ENCODE assay signal across 1 cellular context in the genomic region with DNA sequence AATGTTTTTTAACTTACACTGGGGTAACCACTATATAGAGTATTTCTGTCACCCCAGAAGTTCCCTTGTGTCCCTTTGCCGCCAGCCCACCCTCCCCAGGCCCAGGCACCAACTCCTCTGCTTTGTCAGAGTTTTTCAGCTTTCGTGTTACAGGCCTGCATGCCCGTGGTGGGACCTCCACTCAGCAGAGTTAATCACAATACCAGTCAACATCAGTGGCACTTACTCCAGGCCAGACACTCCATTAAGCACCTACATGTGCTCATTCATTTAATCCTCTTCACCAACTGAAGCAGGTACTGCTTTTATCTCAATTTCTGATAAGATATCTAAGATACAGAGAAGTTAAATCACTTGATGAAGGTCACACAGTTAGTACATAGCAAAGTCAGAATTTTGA.
TF ChIP-seq lines count a peak whose summit lies in the region.

No MANE protein-coding gene starts in this region.

TF ChIP-seq in HCT116, 20 proteins besides CTCF, POLR2A, EP300 and RAD21:
- TF ChIP-seq YY1 (IDR thresholded peaks at IDR 0.05; ENCODE audit: extremely low read depth, insufficient replicate concordance, low read depth, low read length) (no peak), POLR2AphosphoS5 (IDR thresholded peaks at IDR 0.05; ENCODE audit: low read depth, low read length) (no peak), SRF (IDR thresholded peaks at IDR 0.05; ENCODE audit: low read depth) (no peak), TCF7L2 (IDR thresholded peaks at IDR 0.05; ENCODE audit: borderline replicate concordance, extremely low read depth, insufficient read depth, insufficient read length) (no peak), EZH2phosphoT487 (IDR thresholded peaks at IDR 0.05; ENCODE audit: borderline replicate concordance) (no peak), EZH2 (IDR thresholded peaks at IDR 0.05) (no peak), SIN3A (IDR thresholded peaks at IDR 0.05; ENCODE audit: low read depth) (no peak), SP1 (IDR thresholded peaks at IDR 0.05; ENCODE audit: low read depth) (no peak), ZFX (IDR thresholded peaks at IDR 0.05) (no peak), CBX3 (IDR thresholded peaks at IDR 0.05; ENCODE audit: low read depth) (no peak), CEBPB (IDR thresholded peaks at IDR 0.05; ENCODE audit: low read depth) (no peak), FOSL1 (IDR thresholded peaks at IDR 0.05; ENCODE audit: low read depth) (no peak), JUND (IDR thresholded peaks at IDR 0.05) (no peak), EGR1 (IDR thresholded peaks at IDR 0.05; ENCODE audit: low read depth) (no peak), ELF1 (IDR thresholded peaks at IDR 0.05; ENCODE audit: borderline replicate concordance, low read depth) (no peak), ZNF274 (IDR thresholded peaks at IDR 0.05; ENCODE audit: low read depth, low read length) (no peak)
- TF ChIP-seq, protein P1, sequence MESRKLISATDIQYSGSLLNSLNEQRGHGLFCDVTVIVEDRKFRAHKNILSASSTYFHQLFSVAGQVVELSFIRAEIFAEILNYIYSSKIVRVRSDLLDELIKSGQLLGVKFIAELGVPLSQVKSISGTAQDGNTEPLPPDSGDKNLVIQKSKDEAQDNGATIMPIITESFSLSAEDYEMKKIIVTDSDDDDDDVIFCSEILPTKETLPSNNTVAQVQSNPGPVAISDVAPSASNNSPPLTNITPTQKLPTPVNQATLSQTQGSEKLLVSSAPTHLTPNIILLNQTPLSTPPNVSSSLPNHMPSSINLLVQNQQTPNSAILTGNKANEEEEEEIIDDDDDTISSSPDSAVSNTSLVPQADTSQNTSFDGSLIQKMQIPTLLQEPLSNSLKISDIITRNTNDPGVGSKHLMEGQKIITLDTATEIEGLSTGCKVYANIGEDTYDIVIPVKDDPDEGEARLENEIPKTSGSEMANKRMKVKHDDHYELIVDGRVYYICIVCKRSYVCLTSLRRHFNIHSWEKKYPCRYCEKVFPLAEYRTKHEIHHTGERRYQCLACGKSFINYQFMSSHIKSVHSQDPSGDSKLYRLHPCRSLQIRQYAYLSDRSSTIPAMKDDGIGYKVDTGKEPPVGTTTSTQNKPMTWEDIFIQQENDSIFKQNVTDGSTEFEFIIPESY (IDR thresholded peaks at IDR 0.05; ENCODE audit: extremely low read depth, insufficient replicate concordance, low read length) = no peak
- TF ChIP-seq, protein P2, sequence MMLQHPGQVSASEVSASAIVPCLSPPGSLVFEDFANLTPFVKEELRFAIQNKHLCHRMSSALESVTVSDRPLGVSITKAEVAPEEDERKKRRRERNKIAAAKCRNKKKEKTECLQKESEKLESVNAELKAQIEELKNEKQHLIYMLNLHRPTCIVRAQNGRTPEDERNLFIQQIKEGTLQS (IDR thresholded peaks at IDR 0.05) = no peak
- TF ChIP-seq, protein P3, sequence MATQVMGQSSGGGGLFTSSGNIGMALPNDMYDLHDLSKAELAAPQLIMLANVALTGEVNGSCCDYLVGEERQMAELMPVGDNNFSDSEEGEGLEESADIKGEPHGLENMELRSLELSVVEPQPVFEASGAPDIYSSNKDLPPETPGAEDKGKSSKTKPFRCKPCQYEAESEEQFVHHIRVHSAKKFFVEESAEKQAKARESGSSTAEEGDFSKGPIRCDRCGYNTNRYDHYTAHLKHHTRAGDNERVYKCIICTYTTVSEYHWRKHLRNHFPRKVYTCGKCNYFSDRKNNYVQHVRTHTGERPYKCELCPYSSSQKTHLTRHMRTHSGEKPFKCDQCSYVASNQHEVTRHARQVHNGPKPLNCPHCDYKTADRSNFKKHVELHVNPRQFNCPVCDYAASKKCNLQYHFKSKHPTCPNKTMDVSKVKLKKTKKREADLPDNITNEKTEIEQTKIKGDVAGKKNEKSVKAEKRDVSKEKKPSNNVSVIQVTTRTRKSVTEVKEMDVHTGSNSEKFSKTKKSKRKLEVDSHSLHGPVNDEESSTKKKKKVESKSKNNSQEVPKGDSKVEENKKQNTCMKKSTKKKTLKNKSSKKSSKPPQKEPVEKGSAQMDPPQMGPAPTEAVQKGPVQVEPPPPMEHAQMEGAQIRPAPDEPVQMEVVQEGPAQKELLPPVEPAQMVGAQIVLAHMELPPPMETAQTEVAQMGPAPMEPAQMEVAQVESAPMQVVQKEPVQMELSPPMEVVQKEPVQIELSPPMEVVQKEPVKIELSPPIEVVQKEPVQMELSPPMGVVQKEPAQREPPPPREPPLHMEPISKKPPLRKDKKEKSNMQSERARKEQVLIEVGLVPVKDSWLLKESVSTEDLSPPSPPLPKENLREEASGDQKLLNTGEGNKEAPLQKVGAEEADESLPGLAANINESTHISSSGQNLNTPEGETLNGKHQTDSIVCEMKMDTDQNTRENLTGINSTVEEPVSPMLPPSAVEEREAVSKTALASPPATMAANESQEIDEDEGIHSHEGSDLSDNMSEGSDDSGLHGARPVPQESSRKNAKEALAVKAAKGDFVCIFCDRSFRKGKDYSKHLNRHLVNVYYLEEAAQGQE (IDR thresholded peaks at IDR 0.05; ENCODE audit: low read depth) = no peak
- TF ChIP-seq, protein P4, sequence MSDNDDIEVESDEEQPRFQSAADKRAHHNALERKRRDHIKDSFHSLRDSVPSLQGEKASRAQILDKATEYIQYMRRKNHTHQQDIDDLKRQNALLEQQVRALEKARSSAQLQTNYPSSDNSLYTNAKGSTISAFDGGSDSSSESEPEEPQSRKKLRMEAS (IDR thresholded peaks at IDR 0.05) = no peak
